ENCODE assay signal across 8 cellular contexts in genomic region chr17:63741251-63742049, GRCh38. TPM values are rescaled to one million over a fixed set of nuclear protein-coding genes. Genes with fewer than 3 reads are reported as not detected.
DNase-seq lines count a peak whose midpoint lies in the region; ATAC-seq and TF ChIP-seq lines count a peak whose summit lies in the region.

Gene STRADA, minus strand, starts transcription at chr17:63741799. Its CDS starts 13,430 bp downstream, at chr17:63728369.

- no peaks in the 10 kb centered on the region for H3K27me3 Mint-ChIP-seq in IgD-negative memory B cell

- peak within 1 kb of the TSS; percentile 90 to 95 (median 92) for H3K4me3 Mint-ChIP-seq in IgD-negative memory B cell

- H3K36me3 ChIP-seq in mucosa of rectum (ENCODE audit: control insufficient read depth in 2 of 2, insufficient read depth in 2 of 2, low read length in 2 of 2) = peaks cover 9 to 15% of the 10 kb centered on the region in 2 donors

- H3K27me3 ChIP-seq in mucosa of rectum (ENCODE audit: control insufficient read depth in 2 of 2, insufficient read depth in 2 of 2, low read length in 2 of 2) = no peaks in the 10 kb centered on the region

- no peaks in the 10 kb centered on the region for H3K9me3 Mint-ChIP-seq in IgD-negative memory B cell

- H3K4me1 Mint-ChIP-seq in IgD-negative memory B cell = peaks cover 15 to 23% (median 16%) of the 10 kb centered on the region in 3 donors

- peak within 1 kb of the TSS; percentile 97 to 98 for H3K27ac ChIP-seq in mucosa of rectum (ENCODE audit: low read depth in 2 of 2, low read length in 2 of 2)

- H3K4me3 ChIP-seq in epithelial cell of proximal tubule (ENCODE audit: low read depth, low read length) = peak within 1 kb of the TSS; percentile 81
- peak within 1 kb of the TSS; percentile 89 to 92 for H3K4me3 ChIP-seq in mucosa of rectum (ENCODE audit: low read length in 2 of 2)

- H3K4me1 ChIP-seq in mucosa of rectum (ENCODE audit: control insufficient read depth in 2 of 2, insufficient read depth in 2 of 2, low read length in 2 of 2) = peaks cover 12 to 13% of the 10 kb centered on the region in 2 donors

- no peaks in the 10 kb centered on the region for H3K9me3 ChIP-seq in mucosa of rectum (ENCODE audit: control insufficient read depth in 2 of 2, low read length in 2 of 2)

- ATAC-seq in GM21529 (IDR thresholded peaks at IDR 0.05; ENCODE audit: unreplicated experiment) = peak; percentile 87

- peak; percentile 96 for DNase-seq in DMS 273 treated with DMSO at 0.1 percent for 48 hours (lab: John Stamatoyannopoulos, UW)
- DNase-seq in OCI-M2 (lab: John Stamatoyannopoulos, UW; ENCODE audit: unreplicated experiment) = peak; percentile 86
- DNase-seq in activated T-cell treated with anti-CD3 and anti-CD28 coated beads for 48 hours (ENCODE audit: low read depth) = peak; percentile 99
- DNase-seq in epithelial cell of proximal tubule (ENCODE audit: low read depth) = peak; percentile 53
- DNase-seq in stimulated activated CD8-positive, alpha-beta memory T cell treated with anti-CD3 and anti-CD28 coated beads, Interleukin-4, amount 100 ng/mL, for 48 hours = peak; percentile 99

- no peak for TF ChIP-seq CTCF in epithelial cell of proximal tubule (conservative IDR thresholded peaks at IDR 0.05; ENCODE audit: low read depth, low read length)

- peak within 1 kb of the TSS; percentile 88 to 97 for H3K9ac ChIP-seq in mucosa of rectum (ENCODE audit: low read depth in 1 of 2, low read length in 2 of 2)

- peaks cover 5% of the 10 kb centered on the region for H3K36me3 Mint-ChIP-seq in IgD-negative memory B cell

- H3K27ac Mint-ChIP-seq in IgD-negative memory B cell = peak within 1 kb of the TSS; percentile 94 to 98 (median 97)

RNA-seq across cellular contexts. Expression of gene STRADA, which starts in this region (rescaled TPM):
- polyA plus RNA-seq in IgD-negative memory B cell = 24.9 TPM
- 23.0 and 33.9 TPM in 2 replicates for total RNA-seq in epithelial cell of proximal tubule

Comparison
In these comparisons a context has a peak if more than half of its experiments do, and no peak if none do; other contexts are left out.
1. Peak in every context shown above with its lines: DNase-seq, ATAC-seq, H3K4me3 ChIP-seq and H3K27ac ChIP-seq.